Comparison of ENCODE assay signal across 7 cellular contexts in the genomic region with DNA sequence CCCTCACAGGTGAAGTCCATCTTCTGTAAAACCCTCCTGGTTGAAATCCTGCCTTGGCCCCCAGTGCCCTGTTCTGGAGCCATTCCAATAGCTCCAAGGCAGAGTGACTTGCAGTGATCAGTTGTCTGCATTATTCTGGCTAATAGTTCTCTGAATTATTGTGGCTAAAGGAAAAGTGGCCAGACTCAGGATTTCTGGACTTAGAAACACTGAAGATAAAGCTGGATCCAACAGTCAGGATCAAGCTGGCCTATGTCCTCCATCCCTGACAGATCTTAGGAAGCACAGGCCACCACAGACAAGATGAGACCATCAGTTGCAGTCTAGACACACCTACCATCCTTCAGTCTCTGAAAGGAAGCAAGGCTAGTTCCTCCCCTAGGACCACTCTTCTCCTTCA. TPM values are rescaled to one million over a fixed set of nuclear protein-coding genes. Genes with fewer than 3 reads are reported as not detected.
DNase-seq lines count a peak whose midpoint lies in the region; ATAC-seq and TF ChIP-seq lines count a peak whose summit lies in the region.

No MANE protein-coding gene starts in this region.

- H3K56ac ChIP-seq in IMR-90 (ENCODE audit: extremely low read depth, insufficient read depth, low read length): no peak overlapping the region

- intact Hi-C loops in IMR-90 (cut with micrococcal nuclease): no loop called here

- H2BK20ac ChIP-seq in IMR-90 (ENCODE audit: low read depth, low read length): no peak overlapping the region

- H4K20me1 ChIP-seq in IMR-90 (ENCODE audit: insufficient read depth, low read length): no peaks in the 10 kb centered on the region

- H3K9me3 Mint-ChIP-seq in WTC11: no peaks in the 10 kb centered on the region
- peaks cover 6% of the 10 kb centered on the region for H3K9me3 Mint-ChIP-seq in glutamatergic neuron (ENCODE audit: unreplicated experiment)

- no peak for TF ChIP-seq POLR2A in IMR-90 (IDR thresholded peaks at IDR 0.05; ENCODE audit: low read depth, low read length)

- H2BK15ac ChIP-seq in IMR-90 (ENCODE audit: low read depth, low read length): no peak overlapping the region

- no peak for TF ChIP-seq RAD21 in IMR-90 (IDR thresholded peaks at IDR 0.05; ENCODE audit: low read length)

- no peak overlapping the region for H3K9ac ChIP-seq in IMR-90 (ENCODE audit: low read depth, low read length)

- no peak overlapping the region for H3K4me2 ChIP-seq in IMR-90 (ENCODE audit: low read depth, low read length)

- no peaks in the 10 kb centered on the region for H3K36me3 ChIP-seq in IMR-90 (ENCODE audit: control insufficient read depth, insufficient read depth, low read length)

- dilution Hi-C loops in IMR-90 (cut with HindIII; ENCODE audit: low sequenced_read_pairs, unreplicated experiment): no loop called here

- peak overlapping the region; percentile 25 for H2AK9ac ChIP-seq in IMR-90 (replicated peaks; ENCODE audit: low read depth, low read length, poor library complexity)

- peak overlapping the region; percentile 70 for H2AFZ ChIP-seq in IMR-90 (replicated peaks; ENCODE audit: low read length, poor library complexity)

- no peak overlapping the region for H4K91ac ChIP-seq in IMR-90 (ENCODE audit: insufficient read depth, low read depth, low read length)

- no peak for DNase-seq in IMR-90
- DNase-seq in WTC11 (ENCODE audit: low spot score): no peak
- DNase-seq in glutamatergic neuron: no peak
- DNase-seq in retina: peak; percentile 18
- no peak for DNase-seq in iPS-NIHi11 (ENCODE audit: low spot score)
- no peak for DNase-seq in ecto neural progenitor cell (ENCODE audit: low spot score)
- no peak for DNase-seq in midbrain (lab: John Stamatoyannopoulos, UW)

- POLR2A ChIA-PET in IMR-90 (lab: Charles Lee; ENCODE audit: unreplicated experiment) (no interaction called here), WTC11 (lab: Charles Lee) (interaction anchor here (0.6 to 2.1 kb wide), 7 partner anchors 20 to 329 kb away, joined by 3 to 7 read pairs (median 4); partner anchors contain the start of genes CGN, S100A11 and SNX27)

- ATAC-seq in IMR-90 (ENCODE audit: low read depth): no peak
- no peak for ATAC-seq in WTC11

- H3K27ac Mint-ChIP-seq in WTC11: no peak overlapping the region
- H3K27ac Mint-ChIP-seq in glutamatergic neuron (ENCODE audit: unreplicated experiment): peak overlapping the region; percentile 11

- no peaks in the 10 kb centered on the region for H3K9me1 ChIP-seq in IMR-90 (ENCODE audit: insufficient read depth, low read length)

- H3K4me3 ChIP-seq in IMR-90 (ENCODE audit: insufficient read depth, low read depth, low read length): no peak overlapping the region

- CTCF ChIA-PET in IMR-90 (lab: Yijun Ruan, JAX) (no interaction called here), WTC11 (lab: Charles Lee) (interaction anchor here (0.5 to 2.1 kb wide), 13 partner anchors 10 to 247 kb away, joined by 3 to 17 read pairs (median 4); partner anchors contain the start of genes THEM4 and THEM5)

- H3K27me3 ChIP-seq in IMR-90 (ENCODE audit: control insufficient read depth, insufficient read depth, low read length): peaks cover 51% of the 10 kb centered on the region

- no peak for TF ChIP-seq CTCF in IMR-90 (conservative IDR thresholded peaks at IDR 0.05; ENCODE audit: low read depth, low read length)
- no peak for TF ChIP-seq CTCF in WTC11 (IDR thresholded peaks at IDR 0.05)
- no peak for TF ChIP-seq CTCF in glutamatergic neuron (IDR thresholded peaks at IDR 0.05; ENCODE audit: partially characterized antibody, unreplicated experiment)

- no peak overlapping the region for H3K14ac ChIP-seq in IMR-90 (replicated peaks; ENCODE audit: low read depth, low read length)

- H3K23ac ChIP-seq in IMR-90 (ENCODE audit: low read depth, low read length): no peak overlapping the region

- peaks cover 29% of the 10 kb centered on the region for H3K4me1 Mint-ChIP-seq in WTC11
- peaks cover 4% of the 10 kb centered on the region for H3K4me1 Mint-ChIP-seq in glutamatergic neuron (ENCODE audit: low read depth, unreplicated experiment)

- H3K27me3 Mint-ChIP-seq in WTC11 (ENCODE audit: low read depth) (peaks cover 36% of the 10 kb centered on the region), glutamatergic neuron (ENCODE audit: unreplicated experiment) (peaks cover 26% of the 10 kb centered on the region)

- no peak overlapping the region for H3K27ac ChIP-seq in IMR-90 (ENCODE audit: insufficient read depth, low read length)

- H3K4me3 Mint-ChIP-seq in WTC11 (peak overlapping the region; percentile 88), glutamatergic neuron (ENCODE audit: unreplicated experiment) (peak overlapping the region; percentile 3)

- in situ Hi-C loops in IMR-90 (cut with MboI; ENCODE audit: low sequenced_read_pairs): no loop called here

- H3K36me3 Mint-ChIP-seq in WTC11: peaks cover 3% of the 10 kb centered on the region
- no peaks in the 10 kb centered on the region for H3K36me3 Mint-ChIP-seq in glutamatergic neuron (ENCODE audit: unreplicated experiment)

- no peak overlapping the region for H4K8ac ChIP-seq in IMR-90 (ENCODE audit: low read depth in 2 of 2, low read length in 2 of 2)

- no peaks in the 10 kb centered on the region; the same call in 1 of the 2 replicates for H3K4me1 ChIP-seq in IMR-90 (ENCODE audit: control insufficient read depth, insufficient read depth, low read length)

- no peak overlapping the region for H2AK5ac ChIP-seq in IMR-90 (ENCODE audit: low read depth, low read length)

- H2BK5ac ChIP-seq in IMR-90 (ENCODE audit: low read depth, low read length, poor library complexity, severe bottlenecking): no peak overlapping the region

- no TSS peak for BruUV-seq in IMR-90 (replicated peaks; lab: Mats Ljungman, UMichigan)

- no peak overlapping the region for H4K5ac ChIP-seq in IMR-90 (ENCODE audit: low read depth, low read length)

- H3K79me1 ChIP-seq in IMR-90 (ENCODE audit: low read depth in 1 of 2, low read length in 2 of 2): no peaks in the 10 kb centered on the region

- H3K18ac ChIP-seq in IMR-90 (ENCODE audit: low read depth, low read length): no peak overlapping the region

- H3K4ac ChIP-seq in IMR-90 (ENCODE audit: low read depth, low read length): no peak overlapping the region

- H2BK120ac ChIP-seq in IMR-90 (ENCODE audit: low read depth, low read length): no peak overlapping the region

- H3K9me3 ChIP-seq in IMR-90 (ENCODE audit: control insufficient read depth, insufficient read depth, low read length): no peaks in the 10 kb centered on the region

TF ChIP-seq in IMR-90, 13 proteins besides CTCF, POLR2A, EP300 and RAD21 (continues in another document):
- no peak for TF ChIP-seq MXI1 (IDR thresholded peaks at IDR 0.05; ENCODE audit: borderline replicate concordance, low read depth, low read length)
- no peak for TF ChIP-seq USF2 (IDR thresholded peaks at IDR 0.05; ENCODE audit: low read depth, low read length)
- no peak for TF ChIP-seq BHLHE40 (IDR thresholded peaks at IDR 0.05; ENCODE audit: low read depth, low read length)

TF ChIP-seq in WTC11, 78 proteins besides CTCF, POLR2A, EP300 and RAD21 (continues in another document):
- TF ChIP-seq MLX (CRISPR knock-in tag; IDR thresholded peaks at IDR 0.05) (no peak), NFYB (CRISPR knock-in tag; conservative IDR thresholded peaks at IDR 0.05; ENCODE audit: low read depth) (no peak)
- TF ChIP-seq, protein P1, sequence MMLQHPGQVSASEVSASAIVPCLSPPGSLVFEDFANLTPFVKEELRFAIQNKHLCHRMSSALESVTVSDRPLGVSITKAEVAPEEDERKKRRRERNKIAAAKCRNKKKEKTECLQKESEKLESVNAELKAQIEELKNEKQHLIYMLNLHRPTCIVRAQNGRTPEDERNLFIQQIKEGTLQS (CRISPR knock-in tag; conservative IDR thresholded peaks at IDR 0.05): no peak

RNA-seq across cellular contexts. Expression of gene C2CD4D, which starts 0.8 kb away (rescaled TPM):
- total RNA-seq in IMR-90 (2012; rRNA removed) (not detected in 2 replicates), WTC11 (2021) (0.85 to 2.0 TPM (median 0.94 TPM) in 3 replicates), glutamatergic neuron (ENCODE audit: unreplicated experiment) (not detected)
- polyA plus RNA-seq in IMR-90 (2012; rRNA removed): not detected in 2 replicates
- polyA plus RNA-seq in IMR-90 (2012; cell fraction: cytosol; rRNA removed): 0.03 TPM in 1 of 2 replicates, not detected in the other
- not detected in 2 replicates for polyA plus RNA-seq in IMR-90 (2012; cell fraction: nucleus; rRNA removed; ENCODE audit: low replicate concordance)

RNA-seq across cellular contexts. Expression of gene RORC, which starts 8.8 kb away (rescaled TPM):
- total RNA-seq in IMR-90 (2012; rRNA removed) (not detected in 2 replicates), WTC11 (2021) (0.30 to 0.53 TPM (median 0.44 TPM) in 3 replicates), glutamatergic neuron (ENCODE audit: unreplicated experiment) (not detected)
- not detected in 2 replicates for polyA plus RNA-seq in IMR-90 (2012; rRNA removed)
- polyA plus RNA-seq in IMR-90 (2012; cell fraction: cytosol; rRNA removed): not detected in 2 replicates
- not detected in 2 replicates for polyA plus RNA-seq in IMR-90 (2012; cell fraction: nucleus; rRNA removed; ENCODE audit: low replicate concordance)

RNA-seq across cellular contexts. Expression of gene THEM5, which starts 13.1 kb away (rescaled TPM):
- total RNA-seq in IMR-90 (2012; rRNA removed) (not detected in 2 replicates), WTC11 (2021) (not detected in 3 replicates), glutamatergic neuron (ENCODE audit: unreplicated experiment) (not detected)
- polyA plus RNA-seq in IMR-90 (2012; rRNA removed): not detected in 2 replicates
- not detected in 2 replicates for polyA plus RNA-seq in IMR-90 (2012; cell fraction: cytosol; rRNA removed)
- polyA plus RNA-seq in IMR-90 (2012; cell fraction: nucleus; rRNA removed; ENCODE audit: low replicate concordance): not detected in 2 replicates

RNA-seq across cellular contexts. Expression of gene LINGO4, which starts 35.2 kb away (rescaled TPM):
- total RNA-seq in IMR-90 (2012; rRNA removed) (not detected in 2 replicates), WTC11 (2021) (not detected in 3 replicates), glutamatergic neuron (ENCODE audit: unreplicated experiment) (not detected)
- not detected in 2 replicates for polyA plus RNA-seq in IMR-90 (2012; rRNA removed)
- not detected in 2 replicates for polyA plus RNA-seq in IMR-90 (2012; cell fraction: cytosol; rRNA removed)
- polyA plus RNA-seq in IMR-90 (2012; cell fraction: nucleus; rRNA removed; ENCODE audit: low replicate concordance): not detected in 2 replicates

RNA-seq across cellular contexts. Expression of gene TDRKH, which starts 50.1 kb away (rescaled TPM):
- total RNA-seq in IMR-90 (2012; rRNA removed) (2.2 TPM in 2 replicates), WTC11 (2021) (21.8 to 25.3 TPM (median 24.0 TPM) in 3 replicates), glutamatergic neuron (ENCODE audit: unreplicated experiment) (40.1 TPM)
- 0.86 and 1.2 TPM in 2 replicates for polyA plus RNA-seq in IMR-90 (2012; rRNA removed)
- polyA plus RNA-seq in IMR-90 (2012; cell fraction: cytosol; rRNA removed): 0.45 and 0.58 TPM in 2 replicates
- 0.21 and 1.2 TPM in 2 replicates for polyA plus RNA-seq in IMR-90 (2012; cell fraction: nucleus; rRNA removed; ENCODE audit: low replicate concordance)
